In genomic region chr16:75621170-75621477, GRCh38 we compare ENCODE assay signal across 8 cellular contexts. TPM values are rescaled to one million over a fixed set of nuclear protein-coding genes. Genes with fewer than 3 reads are reported as not detected.
DNase-seq lines count a peak whose midpoint lies in the region; ATAC-seq, FAIRE-seq and TF ChIP-seq lines count a peak whose summit lies in the region.

No MANE protein-coding gene starts in this region.

- H3K27ac Mint-ChIP-seq in T-helper 1 cell treated with Interleukin-12 subunit alpha and Interleukin-12 subunit beta and Interleukin-4 antibody, amounts not matched to agents 30 μg/mL and 1 μg/mL, for 36 hours, result peak overlapping the region; percentile 98
- H3K27ac Mint-ChIP-seq in astrocyte (ENCODE audit: unreplicated experiment), result no peak overlapping the region

- no peak overlapping the region for H2BK120ac ChIP-seq in mesendoderm (ENCODE audit: low read depth, low read length)

- H3K36me3 ChIP-seq in astrocyte (ENCODE audit: insufficient read depth, low read length) (peaks cover 27% of the 10 kb centered on the region), mesendoderm (ENCODE audit: control insufficient read depth, insufficient read depth, low read length) (peaks cover 7% of the 10 kb centered on the region), ovary (no peaks in the 10 kb centered on the region)

- H4K5ac ChIP-seq in mesendoderm (ENCODE audit: low read length), result no peak overlapping the region

- DNase-seq in T-helper 1 cell (no peak), M059J (ENCODE audit: low read depth) (peak; percentile 13), astrocyte (ENCODE audit: low read depth) (no peak), mesendoderm (peak; percentile 56), NCI-H1105 (lab: John Stamatoyannopoulos, UW) (no peak), ovary (no peak)

- ATAC-seq in GM21360 (IDR thresholded peaks at IDR 0.05; ENCODE audit: unreplicated experiment), result no peak

- H3K4me1 ChIP-seq in astrocyte (ENCODE audit: insufficient read depth, low read length) (peaks cover 6% of the 10 kb centered on the region), mesendoderm (ENCODE audit: control insufficient read depth, low read depth, low read length) (peaks cover 6% of the 10 kb centered on the region), ovary (ENCODE audit: insufficient read depth) (peaks cover 6% of the 10 kb centered on the region)

- H3K9me3 ChIP-seq in astrocyte (ENCODE audit: insufficient read depth, low read depth, low read length) (no peaks in the 10 kb centered on the region), ovary (no peaks in the 10 kb centered on the region)

- no peak overlapping the region for H3K23ac ChIP-seq in mesendoderm (ENCODE audit: low read length)

- no peak for FAIRE-seq in astrocyte (lab: Jason Lieb, UNC)

- TF ChIP-seq EP300 in ovary (IDR thresholded peaks at IDR 0.05), result no peak

- no CpG with 5 or more reads among the region's 2 CpGs for WGBS in mesendoderm (ENCODE audit: extremely low coverage, insufficient coverage, low lambda C conversion rate)
- WGBS in ovary, 3 donors, result 6 to 7% (median 7%) methylated on average over 2 of the region's 2 CpGs

- no peaks in the 10 kb centered on the region for H3K27me3 Mint-ChIP-seq in T-helper 1 cell treated with Interleukin-12 subunit alpha and Interleukin-12 subunit beta and Interleukin-4 antibody, amounts not matched to agents 30 μg/mL and 1 μg/mL, for 36 hours (ENCODE audit: low read depth)
- no peaks in the 10 kb centered on the region for H3K27me3 Mint-ChIP-seq in astrocyte (ENCODE audit: low read depth, unreplicated experiment)

- H2AK5ac ChIP-seq in mesendoderm (ENCODE audit: low read length), result no peak overlapping the region

- peak; percentile 20 for TF ChIP-seq CTCF in astrocyte (IDR thresholded peaks at IDR 0.05; ENCODE audit: insufficient read depth, low read depth, low read length)
- no peak for TF ChIP-seq CTCF in ovary (IDR thresholded peaks at IDR 0.05)

- H3K4me2 ChIP-seq in astrocyte (ENCODE audit: low read length), result peak overlapping the region; percentile 91
- no peak overlapping the region for H3K4me2 ChIP-seq in mesendoderm (ENCODE audit: low read length)

- H2BK5ac ChIP-seq in mesendoderm (ENCODE audit: low read length), result no peak overlapping the region

- H3K9ac ChIP-seq in astrocyte (ENCODE audit: low read length) (no peak overlapping the region), mesendoderm (ENCODE audit: low read length) (no peak overlapping the region)

- H2AFZ ChIP-seq in astrocyte (ENCODE audit: low read depth, low read length), result no peak overlapping the region

- H3K79me1 ChIP-seq in mesendoderm (ENCODE audit: low read length), result peaks cover 7% of the 10 kb centered on the region

- H3K56ac ChIP-seq in mesendoderm (ENCODE audit: low read length), result no peak overlapping the region

- intact Hi-C loops in ovary (cut with DNase I), result loop anchor here in 1 of 4 donors (10.0 kb wide), 1 partner anchor 56 kb away; the partner anchor contains the start of gene GABARAPL2

- H3K4me3 ChIP-seq in astrocyte (ENCODE audit: insufficient read depth, low read depth, low read length), result no peak overlapping the region
- no peak overlapping the region for H3K4me3 ChIP-seq in mesendoderm (ENCODE audit: low read length)
- H3K4me3 ChIP-seq in ovary, result no peak overlapping the region

- H3K79me2 ChIP-seq in astrocyte (ENCODE audit: insufficient read depth, low read length), result peaks cover 12% of the 10 kb centered on the region
- peaks cover 5% of the 10 kb centered on the region for H3K79me2 ChIP-seq in mesendoderm (ENCODE audit: control insufficient read depth, insufficient read depth, low read length)

- H3K4me1 Mint-ChIP-seq in T-helper 1 cell treated with Interleukin-12 subunit alpha and Interleukin-12 subunit beta and Interleukin-4 antibody, amounts not matched to agents 30 μg/mL and 1 μg/mL, for 36 hours (ENCODE audit: low read depth), result peaks cover 35% of the 10 kb centered on the region
- H3K4me1 Mint-ChIP-seq in astrocyte (ENCODE audit: low read depth, unreplicated experiment), result peaks cover 8% of the 10 kb centered on the region

- H3K27me3 ChIP-seq in astrocyte (ENCODE audit: insufficient read depth, low read length) (no peaks in the 10 kb centered on the region), mesendoderm (ENCODE audit: insufficient read depth, low read length, poor library complexity) (no peaks in the 10 kb centered on the region), ovary (no peaks in the 10 kb centered on the region)

- no peak overlapping the region for H2BK15ac ChIP-seq in mesendoderm (replicated peaks; ENCODE audit: low read depth)

- no peaks in the 10 kb centered on the region for H4K20me1 ChIP-seq in astrocyte (ENCODE audit: insufficient read depth, low read length)

- peaks cover 32% of the 10 kb centered on the region for H3K36me3 Mint-ChIP-seq in T-helper 1 cell treated with Interleukin-12 subunit alpha and Interleukin-12 subunit beta and Interleukin-4 antibody, amounts not matched to agents 30 μg/mL and 1 μg/mL, for 36 hours (ENCODE audit: low read depth)
- H3K36me3 Mint-ChIP-seq in astrocyte (ENCODE audit: low read depth, unreplicated experiment), result peaks cover 22% of the 10 kb centered on the region

- no peak overlapping the region for H3K4me3 Mint-ChIP-seq in T-helper 1 cell treated with Interleukin-12 subunit alpha and Interleukin-12 subunit beta and Interleukin-4 antibody, amounts not matched to agents 30 μg/mL and 1 μg/mL, for 36 hours
- peak overlapping the region; percentile 94 for H3K4me3 Mint-ChIP-seq in astrocyte (ENCODE audit: unreplicated experiment)

- no peak overlapping the region for H3K4ac ChIP-seq in mesendoderm (ENCODE audit: low read depth, low read length)

- H3K9me3 Mint-ChIP-seq in T-helper 1 cell treated with Interleukin-12 subunit alpha and Interleukin-12 subunit beta and Interleukin-4 antibody, amounts not matched to agents 30 μg/mL and 1 μg/mL, for 36 hours, result no peaks in the 10 kb centered on the region
- no peaks in the 10 kb centered on the region for H3K9me3 Mint-ChIP-seq in astrocyte (ENCODE audit: unreplicated experiment)

- no peak overlapping the region for H3K18ac ChIP-seq in mesendoderm (ENCODE audit: low read length)

- no peak for TF ChIP-seq POLR2A in ovary (IDR thresholded peaks at IDR 0.05)

- H4K8ac ChIP-seq in mesendoderm (ENCODE audit: low read depth, low read length), result no peak overlapping the region

- H3K27ac ChIP-seq in astrocyte (ENCODE audit: low read depth, low read length) (no peak overlapping the region), mesendoderm (ENCODE audit: low read depth, low read length) (no peak overlapping the region), ovary (no peak overlapping the region)

RNA-seq across cellular contexts. Expression of gene ADAT1, which starts 2.0 kb away (rescaled TPM):
- total RNA-seq in M059J (2014; rRNA removed; shearing (Covaris generic)), result 77.2 and 121 TPM in 2 replicates
- total RNA-seq in astrocyte (37.4 and 37.9 TPM in 2 replicates), ovary (10 to 100 TPM; 25.3 to 45.8 (median 27.7) TPM)
- polyA plus RNA-seq in mesendoderm (2013, experiment 1 of 2), result 28.3 TPM
- 28.9 TPM for polyA plus RNA-seq in mesendoderm (2013, experiment 2 of 2)
- polyA plus RNA-seq in ovary, result 10 to 100 TPM in 1 of 2 donors, 1 to 10 TPM in 1; 9.5 to 59.8 TPM

RNA-seq across cellular contexts. Expression of gene KARS1, which starts 26.3 kb away (rescaled TPM):
- total RNA-seq in M059J (2014; rRNA removed; shearing (Covaris generic)), result 180 and 185 TPM in 2 replicates
- total RNA-seq in astrocyte (150 and 155 TPM in 2 replicates), ovary (100 to 1,000 TPM in 3 of 7 donors, 10 to 100 TPM in 4; 55.6 to 109 (median 92.8) TPM)
- polyA plus RNA-seq in mesendoderm (2013, experiment 1 of 2), result 182 TPM
- 183 TPM for polyA plus RNA-seq in mesendoderm (2013, experiment 2 of 2)
- polyA plus RNA-seq in ovary, result 100 to 1,000 TPM in 1 of 2 donors, 10 to 100 TPM in 1; 85.4 to 189 TPM

RNA-seq across cellular contexts. Expression of gene TERF2IP, which starts 26.4 kb away (rescaled TPM):
- 52.9 and 65.4 TPM in 2 replicates for total RNA-seq in M059J (2014; rRNA removed; shearing (Covaris generic))
- total RNA-seq in astrocyte (57.4 and 65.7 TPM in 2 replicates), ovary (100 to 1,000 TPM in 1 of 7 donors, 10 to 100 TPM in 6; 66.6 to 112 (median 83.7) TPM)
- polyA plus RNA-seq in mesendoderm (2013, experiment 1 of 2), result 12.2 TPM
- polyA plus RNA-seq in mesendoderm (2013, experiment 2 of 2), result 11.7 TPM
- 100 to 1,000 TPM in 1 of 2 donors, 10 to 100 TPM in 1; 77.8 to 122 TPM for polyA plus RNA-seq in ovary

RNA-seq across cellular contexts. Expression of gene GABARAPL2, which starts 54.9 kb away (rescaled TPM):
- total RNA-seq in M059J (2014; rRNA removed; shearing (Covaris generic)), result 71.8 and 87.7 TPM in 2 replicates
- 108 and 109 TPM in 2 replicates for total RNA-seq in astrocyte
- 53.4 TPM for polyA plus RNA-seq in mesendoderm (2013, experiment 1 of 2)
- 55.3 TPM for polyA plus RNA-seq in mesendoderm (2013, experiment 2 of 2)
- total RNA-seq in ovary, result 100 to 1,000 TPM in 4 of 7 donors, 10 to 100 TPM in 3; 77.9 to 114 (median 108) TPM
- polyA plus RNA-seq in ovary, result 100 to 1,000 TPM; 161 to 195 TPM

RNA-seq across cellular contexts. Expression of gene CPHXL2, which starts 55.7 kb away (rescaled TPM):
- not detected in 2 replicates for total RNA-seq in M059J (2014; rRNA removed; shearing (Covaris generic))
- not detected in 2 replicates for total RNA-seq in astrocyte
- polyA plus RNA-seq in mesendoderm (2013, experiment 1 of 2), result not detected
- not detected for polyA plus RNA-seq in mesendoderm (2013, experiment 2 of 2)
- total RNA-seq in ovary, result not detected
- polyA plus RNA-seq in ovary, result not detected

Comparison
In these comparisons a context has a peak if more than half of its experiments do, and no peak if none do; other contexts are left out.
1. DNase-seq: peak in M059J (single experiment) and mesendoderm (single experiment); none in T-helper 1 cell (0 of 5), astrocyte (single experiment), NCI-H1105 (single experiment) and ovary (0 of 5).